In the genomic region with DNA sequence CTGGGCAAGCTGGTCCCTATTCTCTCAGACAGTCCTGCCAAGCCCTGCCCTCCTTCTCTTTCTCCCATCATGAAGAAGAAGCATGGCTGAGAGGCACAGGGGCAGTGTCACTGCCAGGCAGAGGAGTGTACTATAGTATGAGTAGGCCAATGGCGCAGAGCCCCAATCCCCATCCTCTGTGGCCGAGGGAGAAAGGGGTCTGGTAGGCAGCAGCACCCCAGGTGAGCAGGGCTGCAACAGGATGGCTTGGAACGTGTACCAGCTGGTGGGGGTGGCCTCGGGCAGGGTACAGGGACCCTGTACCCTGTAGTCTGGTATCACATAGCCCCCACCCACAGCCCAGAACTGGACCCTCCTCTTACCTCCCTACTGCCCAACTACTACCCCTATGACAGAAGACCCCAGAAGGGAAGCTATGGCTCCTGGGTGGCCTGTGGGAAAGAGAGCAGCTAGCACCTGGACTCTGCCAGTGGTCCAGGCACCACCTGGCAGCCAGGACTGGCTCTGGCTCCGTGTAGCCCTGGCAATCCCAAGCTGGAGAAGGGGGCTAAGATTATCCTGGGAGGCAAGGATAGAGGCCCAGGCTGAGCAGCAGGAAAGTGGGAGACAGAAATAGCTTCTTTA, we compare ENCODE assay signal across 10 cellular contexts. TPM values are rescaled to one million over a fixed set of nuclear protein-coding genes. Genes with fewer than 3 reads are reported as not detected.
DNase-seq lines count a peak whose midpoint lies in the region; ATAC-seq and TF ChIP-seq lines count a peak whose summit lies in the region.
"Had no signal": no experiment of that assay in that cellular context is flagged by ENCODE, and none has a peak within 500 bp of the region (broad histone marks: within the 10 kb centered on the region; RNA-seq: fewer than 3 reads in every experiment).

No MANE protein-coding gene starts in this region.

- H3K4me3 ChIP-seq in muscle layer of colon (ENCODE audit: low read depth in 1 of 2, low read length in 2 of 2), result peak overlapping the region in 1 of 2 donors; percentile 57
- no peak overlapping the region for H3K4me3 ChIP-seq in upper lobe of right lung
- H3K4me3 ChIP-seq: SJCRH30 had no signal

- H3K36me3 ChIP-seq in muscle layer of colon (ENCODE audit: insufficient read depth, low read length) (peaks cover 43% of the 10 kb centered on the region), upper lobe of right lung (peaks cover 44% of the 10 kb centered on the region)

- intact Hi-C loops in Right ventricle myocardium inferior (cut with DNase I), result no loop called here
- intact Hi-C loops in left cardiac atrium (cut with DNase I), result no loop called here
- intact Hi-C loops in upper lobe of right lung (cut with DNase I), result no loop called here

- H3K9me3 ChIP-seq in muscle layer of colon (ENCODE audit: low read length) (no peaks in the 10 kb centered on the region), upper lobe of right lung (no peaks in the 10 kb centered on the region)
- H3K9me3 ChIP-seq: SJCRH30 had no signal

- H3K27ac ChIP-seq in muscle layer of colon (ENCODE audit: low read depth, low read length) (peak overlapping the region; percentile 77), upper lobe of right lung (peak overlapping the region; percentile 94)
- H3K27ac ChIP-seq: SJCRH30 had no signal

- ATAC-seq in Right ventricle myocardium inferior, result no peak
- no peak for ATAC-seq in left cardiac atrium
- no peak for ATAC-seq in upper lobe of right lung
- ATAC-seq in HG03439 (IDR thresholded peaks at IDR 0.05; ENCODE audit: unreplicated experiment), result no peak
- no peak for ATAC-seq in HG02571 (IDR thresholded peaks at IDR 0.05; ENCODE audit: unreplicated experiment)

- H3K27me3 ChIP-seq in muscle layer of colon (ENCODE audit: control insufficient read depth in 1 of 2, insufficient read depth in 2 of 2, low read length in 2 of 2) (no peaks in the 10 kb centered on the region), upper lobe of right lung (no peaks in the 10 kb centered on the region)
- H3K27me3 ChIP-seq: SJCRH30 had no signal

- peak; percentile 59 for DNase-seq in Right ventricle myocardium inferior (ENCODE audit: missing footprints)
- no peak for DNase-seq in left cardiac atrium
- peak; percentile 45 for DNase-seq in cerebellar cortex (ENCODE audit: low spot score)
- no peak for DNase-seq in upper lobe of right lung
- no peak for DNase-seq in NCI-H1105 (lab: John Stamatoyannopoulos, UW)
- DNase-seq: endodermal cell, SJCRH30 had no signal

- TF ChIP-seq CTCF in upper lobe of right lung (IDR thresholded peaks at IDR 0.05), result no peak

- H3K4me1 ChIP-seq in muscle layer of colon (ENCODE audit: insufficient read depth, low read length) (peaks cover 46% of the 10 kb centered on the region), upper lobe of right lung (peaks cover 49% of the 10 kb centered on the region)

- H3K9ac ChIP-seq in muscle layer of colon (ENCODE audit: low read length), result no peak overlapping the region

RNA-seq across cellular contexts. Expression of a gene that starts 4.4 kb away (rescaled TPM):
- total RNA-seq in Right ventricle myocardium inferior (29.2 TPM), left cardiac atrium (10 to 100 TPM; 33.9 to 37.1 TPM), upper lobe of right lung (74.6 TPM)

RNA-seq across cellular contexts. Expression of a gene that starts 10.6 kb away (rescaled TPM):
- total RNA-seq in Right ventricle myocardium inferior, result 34.2 TPM
- total RNA-seq in left cardiac atrium, result 10 to 100 TPM; 33.1 to 38.1 TPM
- 39.4 TPM for total RNA-seq in upper lobe of right lung

RNA-seq across cellular contexts. Expression of a gene that starts 10.8 kb away (rescaled TPM):
- total RNA-seq in Right ventricle myocardium inferior (145 TPM), left cardiac atrium (100 to 1,000 TPM; 122 to 143 TPM), upper lobe of right lung (105 TPM)

RNA-seq across cellular contexts. Expression of a gene that starts 35.4 kb away (rescaled TPM):
- total RNA-seq in Right ventricle myocardium inferior, result not detected
- total RNA-seq in left cardiac atrium, result not detected
- total RNA-seq in upper lobe of right lung, result not detected
- total RNA-seq: SJCRH30 had no signal

RNA-seq across cellular contexts. Expression of a gene that starts 43.7 kb away (rescaled TPM):
- not detected for total RNA-seq in Right ventricle myocardium inferior
- not detected for total RNA-seq in left cardiac atrium
- total RNA-seq in upper lobe of right lung, result not detected
- total RNA-seq: SJCRH30 had no signal

Comparison
In these comparisons a context has a peak if more than half of its experiments do, and no peak if none do; other contexts are left out.
1. DNase-seq: peak in Right ventricle myocardium inferior (single experiment) and cerebellar cortex (single experiment); none in left cardiac atrium (single experiment), upper lobe of right lung (single experiment) and NCI-H1105 (single experiment).